In the genomic region with DNA sequence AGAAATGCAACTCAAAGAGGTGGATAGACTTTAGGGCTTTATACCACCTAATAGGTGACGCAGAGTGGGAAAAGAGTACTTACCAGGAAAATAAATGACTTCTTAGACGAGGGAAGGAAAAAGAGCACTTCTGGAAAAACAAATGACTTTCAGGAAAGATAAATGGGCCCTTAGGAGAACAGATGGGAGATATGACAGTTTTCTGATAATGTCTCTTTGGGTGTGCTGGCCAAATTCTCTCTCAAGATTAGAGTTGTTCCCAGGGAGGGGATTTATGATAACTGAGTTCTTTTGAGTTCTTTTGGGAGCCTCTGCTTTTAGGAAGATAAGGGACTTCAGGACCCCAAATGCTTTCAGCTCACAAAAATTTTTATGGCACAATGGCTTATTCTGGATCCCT, we compare ENCODE assay signal across 23 cellular contexts.
"Had no signal": no experiment of that assay in that cellular context is flagged by ENCODE, and none has a peak within 500 bp of the region (broad histone marks: within the 10 kb centered on the region; RNA-seq: fewer than 3 reads in every experiment).

No MANE protein-coding gene starts in this region.

- H3K27me3 ChIP-seq: colonic mucosa, dorsolateral prefrontal cortex, hepatocyte, ovary, right atrium auricular region, sigmoid colon, stomach had no signal

- DNase-seq: colonic mucosa; dorsolateral prefrontal cortex; effector CD8-positive, alpha-beta T cell; foreskin melanocyte; head of caudate nucleus; kidney; left cardiac atrium; left ventricle myocardium inferior; lower lobe of right lung; naive B cell; nucleus accumbens; ovary; sigmoid colon; stimulated activated CD4-positive, alpha-beta T cell treated with anti-CD3 and anti-CD28 coated beads, Interleukin-12 subunit alpha, Interleukin-12 subunit beta, amount 100 ng/mL, for 4 hours; stimulated activated naive CD4-positive, alpha-beta T cell; stomach; trophoblast cell had no signal

- H3K27me3 Mint-ChIP-seq: memory B cell had no signal

- H3K27ac ChIP-seq: colonic mucosa, hepatocyte, left ventricle myocardium inferior, lower lobe of right lung, ovary, right atrium auricular region, sigmoid colon, stomach had no signal

- H3K9me3 ChIP-seq: colonic mucosa, left ventricle myocardium inferior, lower lobe of right lung, ovary, right atrium auricular region, sigmoid colon, stomach had no signal

- FAIRE-seq: kidney, small intestine, urothelium cell line had no signal

- H3K4me3 Mint-ChIP-seq: memory B cell, neural crest cell had no signal

- H2AFZ ChIP-seq: hepatocyte had no signal

- H3K4me3 ChIP-seq: colonic mucosa, dorsolateral prefrontal cortex, hepatocyte, left ventricle myocardium inferior, lower lobe of right lung, ovary, right atrium auricular region, sigmoid colon, stomach had no signal

- H3K4me1 ChIP-seq: colonic mucosa, left ventricle myocardium inferior had no signal

- H3K36me3 ChIP-seq: colonic mucosa, left ventricle myocardium inferior, lower lobe of right lung, ovary, right atrium auricular region, sigmoid colon, stomach had no signal

- H3K36me3 Mint-ChIP-seq: memory B cell, naive B cell had no signal

- H3K9me3 Mint-ChIP-seq: memory B cell, naive B cell, neural crest cell had no signal

- H3K4me2 ChIP-seq: hepatocyte had no signal

- H3K27ac Mint-ChIP-seq: memory B cell had no signal

- H3K79me2 ChIP-seq: hepatocyte had no signal
